In the genomic region with DNA sequence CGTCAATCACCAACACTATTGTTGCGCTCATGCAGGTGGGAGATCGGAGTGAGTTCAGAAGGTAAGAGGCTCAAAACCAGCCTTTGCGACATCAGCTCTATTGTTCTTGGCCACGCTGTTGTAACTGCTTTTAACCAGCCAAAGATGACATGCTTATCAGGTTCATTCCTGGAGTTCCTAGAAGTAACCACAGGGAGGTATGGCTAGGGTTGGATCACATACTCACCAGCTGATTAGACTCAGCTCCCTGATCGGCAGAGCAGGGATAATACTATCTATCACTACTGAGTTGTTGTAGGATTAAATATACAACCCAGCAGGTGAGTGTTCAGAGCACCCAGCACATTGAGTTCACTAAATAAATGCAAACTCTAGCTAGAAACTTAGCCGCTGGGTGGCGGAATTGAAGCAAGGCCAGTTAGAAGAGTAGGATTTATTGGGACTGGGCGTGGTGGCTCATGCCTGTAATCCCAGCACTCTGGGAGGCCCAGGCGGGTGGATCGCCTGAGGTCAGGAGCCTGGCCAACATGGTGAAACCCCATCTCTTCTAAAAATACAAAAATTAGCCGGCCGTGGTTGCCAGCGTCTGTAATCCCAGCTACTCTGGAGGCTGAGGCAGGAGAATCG, we compare ENCODE assay signal across 2 cellular contexts.
TF ChIP-seq lines count a peak whose summit lies in the region.

No MANE protein-coding gene starts in this region.

TF ChIP-seq in GM23338, 12 proteins besides CTCF, POLR2A, EP300 and RAD21:
- TF ChIP-seq EZH2 (IDR thresholded peaks at IDR 0.05; ENCODE audit: low read depth, unreplicated experiment) = no peak
TF ChIP-seq in GM23338: peak in this region for 0.

TF ChIP-seq in H1, 55 proteins besides CTCF, POLR2A, EP300 and RAD21:
- TF ChIP-seq, protein P1, sequence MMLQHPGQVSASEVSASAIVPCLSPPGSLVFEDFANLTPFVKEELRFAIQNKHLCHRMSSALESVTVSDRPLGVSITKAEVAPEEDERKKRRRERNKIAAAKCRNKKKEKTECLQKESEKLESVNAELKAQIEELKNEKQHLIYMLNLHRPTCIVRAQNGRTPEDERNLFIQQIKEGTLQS (IDR thresholded peaks at IDR 0.05; ENCODE audit: insufficient read depth, low read depth, low read length) = no peak
- TF ChIP-seq CHD2 (IDR thresholded peaks at IDR 0.05; ENCODE audit: low read length) (no peak), SIX5 (IDR thresholded peaks at IDR 0.05; ENCODE audit: low read depth, low read length) (no peak), CEBPB (IDR thresholded peaks at IDR 0.05; ENCODE audit: low read depth, low read length) (0 out of 2 replicates have a peak, but pooled peaks have one; percentile 23)
- TF ChIP-seq, protein P2, sequence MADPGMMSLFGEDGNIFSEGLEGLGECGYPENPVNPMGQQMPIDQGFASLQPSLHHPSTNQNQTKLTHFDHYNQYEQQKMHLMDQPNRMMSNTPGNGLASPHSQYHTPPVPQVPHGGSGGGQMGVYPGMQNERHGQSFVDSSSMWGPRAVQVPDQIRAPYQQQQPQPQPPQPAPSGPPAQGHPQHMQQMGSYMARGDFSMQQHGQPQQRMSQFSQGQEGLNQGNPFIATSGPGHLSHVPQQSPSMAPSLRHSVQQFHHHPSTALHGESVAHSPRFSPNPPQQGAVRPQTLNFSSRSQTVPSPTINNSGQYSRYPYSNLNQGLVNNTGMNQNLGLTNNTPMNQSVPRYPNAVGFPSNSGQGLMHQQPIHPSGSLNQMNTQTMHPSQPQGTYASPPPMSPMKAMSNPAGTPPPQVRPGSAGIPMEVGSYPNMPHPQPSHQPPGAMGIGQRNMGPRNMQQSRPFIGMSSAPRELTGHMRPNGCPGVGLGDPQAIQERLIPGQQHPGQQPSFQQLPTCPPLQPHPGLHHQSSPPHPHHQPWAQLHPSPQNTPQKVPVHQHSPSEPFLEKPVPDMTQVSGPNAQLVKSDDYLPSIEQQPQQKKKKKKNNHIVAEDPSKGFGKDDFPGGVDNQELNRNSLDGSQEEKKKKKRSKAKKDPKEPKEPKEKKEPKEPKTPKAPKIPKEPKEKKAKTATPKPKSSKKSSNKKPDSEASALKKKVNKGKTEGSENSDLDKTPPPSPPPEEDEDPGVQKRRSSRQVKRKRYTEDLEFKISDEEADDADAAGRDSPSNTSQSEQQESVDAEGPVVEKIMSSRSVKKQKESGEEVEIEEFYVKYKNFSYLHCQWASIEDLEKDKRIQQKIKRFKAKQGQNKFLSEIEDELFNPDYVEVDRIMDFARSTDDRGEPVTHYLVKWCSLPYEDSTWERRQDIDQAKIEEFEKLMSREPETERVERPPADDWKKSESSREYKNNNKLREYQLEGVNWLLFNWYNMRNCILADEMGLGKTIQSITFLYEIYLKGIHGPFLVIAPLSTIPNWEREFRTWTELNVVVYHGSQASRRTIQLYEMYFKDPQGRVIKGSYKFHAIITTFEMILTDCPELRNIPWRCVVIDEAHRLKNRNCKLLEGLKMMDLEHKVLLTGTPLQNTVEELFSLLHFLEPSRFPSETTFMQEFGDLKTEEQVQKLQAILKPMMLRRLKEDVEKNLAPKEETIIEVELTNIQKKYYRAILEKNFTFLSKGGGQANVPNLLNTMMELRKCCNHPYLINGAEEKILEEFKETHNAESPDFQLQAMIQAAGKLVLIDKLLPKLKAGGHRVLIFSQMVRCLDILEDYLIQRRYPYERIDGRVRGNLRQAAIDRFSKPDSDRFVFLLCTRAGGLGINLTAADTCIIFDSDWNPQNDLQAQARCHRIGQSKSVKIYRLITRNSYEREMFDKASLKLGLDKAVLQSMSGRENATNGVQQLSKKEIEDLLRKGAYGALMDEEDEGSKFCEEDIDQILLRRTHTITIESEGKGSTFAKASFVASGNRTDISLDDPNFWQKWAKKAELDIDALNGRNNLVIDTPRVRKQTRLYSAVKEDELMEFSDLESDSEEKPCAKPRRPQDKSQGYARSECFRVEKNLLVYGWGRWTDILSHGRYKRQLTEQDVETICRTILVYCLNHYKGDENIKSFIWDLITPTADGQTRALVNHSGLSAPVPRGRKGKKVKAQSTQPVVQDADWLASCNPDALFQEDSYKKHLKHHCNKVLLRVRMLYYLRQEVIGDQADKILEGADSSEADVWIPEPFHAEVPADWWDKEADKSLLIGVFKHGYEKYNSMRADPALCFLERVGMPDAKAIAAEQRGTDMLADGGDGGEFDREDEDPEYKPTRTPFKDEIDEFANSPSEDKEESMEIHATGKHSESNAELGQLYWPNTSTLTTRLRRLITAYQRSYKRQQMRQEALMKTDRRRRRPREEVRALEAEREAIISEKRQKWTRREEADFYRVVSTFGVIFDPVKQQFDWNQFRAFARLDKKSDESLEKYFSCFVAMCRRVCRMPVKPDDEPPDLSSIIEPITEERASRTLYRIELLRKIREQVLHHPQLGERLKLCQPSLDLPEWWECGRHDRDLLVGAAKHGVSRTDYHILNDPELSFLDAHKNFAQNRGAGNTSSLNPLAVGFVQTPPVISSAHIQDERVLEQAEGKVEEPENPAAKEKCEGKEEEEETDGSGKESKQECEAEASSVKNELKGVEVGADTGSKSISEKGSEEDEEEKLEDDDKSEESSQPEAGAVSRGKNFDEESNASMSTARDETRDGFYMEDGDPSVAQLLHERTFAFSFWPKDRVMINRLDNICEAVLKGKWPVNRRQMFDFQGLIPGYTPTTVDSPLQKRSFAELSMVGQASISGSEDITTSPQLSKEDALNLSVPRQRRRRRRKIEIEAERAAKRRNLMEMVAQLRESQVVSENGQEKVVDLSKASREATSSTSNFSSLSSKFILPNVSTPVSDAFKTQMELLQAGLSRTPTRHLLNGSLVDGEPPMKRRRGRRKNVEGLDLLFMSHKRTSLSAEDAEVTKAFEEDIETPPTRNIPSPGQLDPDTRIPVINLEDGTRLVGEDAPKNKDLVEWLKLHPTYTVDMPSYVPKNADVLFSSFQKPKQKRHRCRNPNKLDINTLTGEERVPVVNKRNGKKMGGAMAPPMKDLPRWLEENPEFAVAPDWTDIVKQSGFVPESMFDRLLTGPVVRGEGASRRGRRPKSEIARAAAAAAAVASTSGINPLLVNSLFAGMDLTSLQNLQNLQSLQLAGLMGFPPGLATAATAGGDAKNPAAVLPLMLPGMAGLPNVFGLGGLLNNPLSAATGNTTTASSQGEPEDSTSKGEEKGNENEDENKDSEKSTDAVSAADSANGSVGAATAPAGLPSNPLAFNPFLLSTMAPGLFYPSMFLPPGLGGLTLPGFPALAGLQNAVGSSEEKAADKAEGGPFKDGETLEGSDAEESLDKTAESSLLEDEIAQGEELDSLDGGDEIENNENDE (IDR thresholded peaks at IDR 0.05; ENCODE audit: insufficient replicate concordance, low read length) = no peak
- TF ChIP-seq, protein P3, sequence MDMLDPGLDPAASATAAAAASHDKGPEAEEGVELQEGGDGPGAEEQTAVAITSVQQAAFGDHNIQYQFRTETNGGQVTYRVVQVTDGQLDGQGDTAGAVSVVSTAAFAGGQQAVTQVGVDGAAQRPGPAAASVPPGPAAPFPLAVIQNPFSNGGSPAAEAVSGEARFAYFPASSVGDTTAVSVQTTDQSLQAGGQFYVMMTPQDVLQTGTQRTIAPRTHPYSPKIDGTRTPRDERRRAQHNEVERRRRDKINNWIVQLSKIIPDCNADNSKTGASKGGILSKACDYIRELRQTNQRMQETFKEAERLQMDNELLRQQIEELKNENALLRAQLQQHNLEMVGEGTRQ (IDR thresholded peaks at IDR 0.05; ENCODE audit: low read length) = no peak
